11 cellular contexts compared by ENCODE assay signal in genomic region chr6:22880686-22881433, GRCh38.
DNase-seq lines count a peak whose midpoint lies in the region; ATAC-seq and TF ChIP-seq lines count a peak whose summit lies in the region.
"Had no signal": no experiment of that assay in that cellular context is flagged by ENCODE, and none has a peak within 500 bp of the region (broad histone marks: within the 10 kb centered on the region; RNA-seq: fewer than 3 reads in every experiment).

No MANE protein-coding gene starts in this region.

- no peak for TF ChIP-seq CTCF in endothelial cell (IDR thresholded peaks at IDR 0.05; ENCODE audit: unreplicated experiment)
- TF ChIP-seq CTCF in lung (IDR thresholded peaks at IDR 0.05; ENCODE audit: control extremely low read depth, extremely low read depth), result no peak

- H3K4me3 Mint-ChIP-seq in endothelial cell (ENCODE audit: unreplicated experiment), result no peak overlapping the region
- no peak overlapping the region for H3K4me3 Mint-ChIP-seq in activated naive CD8-positive, alpha-beta T cell treated with anti-CD3 and anti-CD28 coated beads, Interleukin-2, amount 50 U/mL, for 24 hours
- H3K4me3 Mint-ChIP-seq: activated naive CD4-positive, alpha-beta T cell treated with anti-CD3 and anti-CD28 coated beads, Interleukin-2, amount 50 U/mL, for 24 hours had no signal

- no peak overlapping the region for H3K4me3 ChIP-seq in lung
- no peak overlapping the region for H3K4me3 ChIP-seq in aorta (ENCODE audit: low read length in 2 of 2)
- H3K4me3 ChIP-seq: skin epidermis had no signal

- H3K27ac Mint-ChIP-seq in endothelial cell (ENCODE audit: unreplicated experiment), result peak overlapping the region; percentile 39
- H3K27ac Mint-ChIP-seq in activated naive CD8-positive, alpha-beta T cell treated with anti-CD3 and anti-CD28 coated beads, Interleukin-2, amount 50 U/mL, for 24 hours, result no peak overlapping the region
- H3K27ac Mint-ChIP-seq: activated naive CD4-positive, alpha-beta T cell treated with anti-CD3 and anti-CD28 coated beads, Interleukin-2, amount 50 U/mL, for 24 hours had no signal

- H3K36me3 Mint-ChIP-seq in endothelial cell (ENCODE audit: low read depth, unreplicated experiment), result no peaks in the 10 kb centered on the region
- H3K36me3 Mint-ChIP-seq in activated naive CD8-positive, alpha-beta T cell treated with anti-CD3 and anti-CD28 coated beads, Interleukin-2, amount 50 U/mL, for 24 hours (ENCODE audit: low read depth), result no peaks in the 10 kb centered on the region
- H3K36me3 Mint-ChIP-seq: activated naive CD4-positive, alpha-beta T cell treated with anti-CD3 and anti-CD28 coated beads, Interleukin-2, amount 50 U/mL, for 24 hours had no signal

- 49 to 70% methylated on average over 3 of the region's 3 CpGs for WGBS in lung, 2 donors
- 1 to 8% methylated on average over 3 of the region's 3 CpGs for WGBS in aorta, 2 donors

- H3K27ac ChIP-seq in lung (ENCODE audit: low read depth in 1 of 2, low read length in 1 of 2) (peak overlapping the region in 1 of 2 donors; percentile 68), aorta (ENCODE audit: low read depth in 1 of 2, low read length in 2 of 2) (peak overlapping the region in 1 of 2 donors; percentile 7)

- H3K36me3 ChIP-seq in lung (ENCODE audit: control insufficient read depth in 2 of 2, insufficient read depth in 2 of 2, low read length in 2 of 2) (no peaks in the 10 kb centered on the region), aorta (ENCODE audit: control insufficient read depth in 1 of 2, insufficient read depth in 2 of 2, low read length in 1 of 2) (no peaks in the 10 kb centered on the region)

- intact Hi-C loops in aorta (cut with DNase I), result loop anchor here in 1 of 2 donors (10.0 kb wide), 1 partner anchor 56 kb away; no protein-coding TSS in a partner anchor

- H3K27me3 Mint-ChIP-seq in endothelial cell (ENCODE audit: unreplicated experiment), result no peaks in the 10 kb centered on the region
- no peaks in the 10 kb centered on the region for H3K27me3 Mint-ChIP-seq in activated naive CD8-positive, alpha-beta T cell treated with anti-CD3 and anti-CD28 coated beads, Interleukin-2, amount 50 U/mL, for 24 hours
- H3K27me3 Mint-ChIP-seq: activated naive CD4-positive, alpha-beta T cell treated with anti-CD3 and anti-CD28 coated beads, Interleukin-2, amount 50 U/mL, for 24 hours had no signal

- H3K4me1 ChIP-seq in lung (ENCODE audit: control insufficient read depth in 2 of 2, insufficient read depth in 2 of 2, low read length in 2 of 2) (peaks cover 0 to 4% of the 10 kb centered on the region in 2 donors), aorta (ENCODE audit: control insufficient read depth in 1 of 2, insufficient read depth in 2 of 2, low read length in 2 of 2) (peaks cover 0 to 1% of the 10 kb centered on the region in 2 donors)

- ATAC-seq in lung (ENCODE audit: insufficient read depth, low FRiP score) (peak; percentile 69), aorta (ENCODE audit: low FRiP score) (peak; percentile 68), HG03442 (IDR thresholded peaks at IDR 0.05; ENCODE audit: unreplicated experiment) (no peak)
- ATAC-seq in activated naive CD8-positive, alpha-beta T cell treated with anti-CD3 and anti-CD28 coated beads, Interleukin-2, amount 50 U/mL, for 24 hours, result no peak

- H3K4me1 Mint-ChIP-seq in endothelial cell (ENCODE audit: unreplicated experiment), result peaks cover 44% of the 10 kb centered on the region
- no peaks in the 10 kb centered on the region for H3K4me1 Mint-ChIP-seq in activated naive CD8-positive, alpha-beta T cell treated with anti-CD3 and anti-CD28 coated beads, Interleukin-2, amount 50 U/mL, for 24 hours
- H3K4me1 Mint-ChIP-seq: activated naive CD4-positive, alpha-beta T cell treated with anti-CD3 and anti-CD28 coated beads, Interleukin-2, amount 50 U/mL, for 24 hours had no signal

- H3K9me3 Mint-ChIP-seq in endothelial cell (ENCODE audit: unreplicated experiment), result no peaks in the 10 kb centered on the region
- H3K9me3 Mint-ChIP-seq in activated naive CD8-positive, alpha-beta T cell treated with anti-CD3 and anti-CD28 coated beads, Interleukin-2, amount 50 U/mL, for 24 hours, result no peaks in the 10 kb centered on the region

- no peaks in the 10 kb centered on the region for H3K9me3 ChIP-seq in lung (ENCODE audit: control insufficient read depth in 2 of 2, insufficient read depth in 1 of 2, low read length in 1 of 2)
- H3K9me3 ChIP-seq in aorta (ENCODE audit: control insufficient read depth, low read length), result no peaks in the 10 kb centered on the region

- peak; percentile 10 for DNase-seq in NCI-H2196 treated with DMSO at 0.1 percent for 48 hours (lab: John Stamatoyannopoulos, UW; ENCODE audit: unreplicated experiment)
- no peak for DNase-seq in NCI-H2196 (lab: John Stamatoyannopoulos, UW; ENCODE audit: unreplicated experiment)
- no peak for DNase-seq in endothelial cell (ENCODE audit: low spot score)
- DNase-seq in lung (ENCODE audit: low spot score), result no peak
- no peak for DNase-seq in aorta
- DNase-seq in DMS114 treated with DMSO at 0.1 percent for 48 hours (lab: John Stamatoyannopoulos, UW; ENCODE audit: unreplicated experiment), result no peak
- DNase-seq in activated naive CD8-positive, alpha-beta T cell treated with anti-CD3 and anti-CD28 coated beads, Interleukin-2, amount 50 U/mL, for 24 hours, result no peak
- DNase-seq: 8988T had no signal

- no peaks in the 10 kb centered on the region for H3K27me3 ChIP-seq in lung (ENCODE audit: control insufficient read depth, insufficient read depth)
- H3K27me3 ChIP-seq in aorta (ENCODE audit: control insufficient read depth in 1 of 2, insufficient read depth in 2 of 2, low read length in 1 of 2), result no peaks in the 10 kb centered on the region

Comparison
In these comparisons a context has a peak if more than half of its experiments do, and no peak if none do; other contexts are left out.
1. ATAC-seq: peak in lung (single experiment) and aorta (single experiment); none in HG03442 (single experiment) and activated naive CD8-positive, alpha-beta T cell treated with anti-CD3 and anti-CD28 coated beads, Interleukin-2, amount 50 U/mL, for 24 hours (single experiment).